In the genomic region with DNA sequence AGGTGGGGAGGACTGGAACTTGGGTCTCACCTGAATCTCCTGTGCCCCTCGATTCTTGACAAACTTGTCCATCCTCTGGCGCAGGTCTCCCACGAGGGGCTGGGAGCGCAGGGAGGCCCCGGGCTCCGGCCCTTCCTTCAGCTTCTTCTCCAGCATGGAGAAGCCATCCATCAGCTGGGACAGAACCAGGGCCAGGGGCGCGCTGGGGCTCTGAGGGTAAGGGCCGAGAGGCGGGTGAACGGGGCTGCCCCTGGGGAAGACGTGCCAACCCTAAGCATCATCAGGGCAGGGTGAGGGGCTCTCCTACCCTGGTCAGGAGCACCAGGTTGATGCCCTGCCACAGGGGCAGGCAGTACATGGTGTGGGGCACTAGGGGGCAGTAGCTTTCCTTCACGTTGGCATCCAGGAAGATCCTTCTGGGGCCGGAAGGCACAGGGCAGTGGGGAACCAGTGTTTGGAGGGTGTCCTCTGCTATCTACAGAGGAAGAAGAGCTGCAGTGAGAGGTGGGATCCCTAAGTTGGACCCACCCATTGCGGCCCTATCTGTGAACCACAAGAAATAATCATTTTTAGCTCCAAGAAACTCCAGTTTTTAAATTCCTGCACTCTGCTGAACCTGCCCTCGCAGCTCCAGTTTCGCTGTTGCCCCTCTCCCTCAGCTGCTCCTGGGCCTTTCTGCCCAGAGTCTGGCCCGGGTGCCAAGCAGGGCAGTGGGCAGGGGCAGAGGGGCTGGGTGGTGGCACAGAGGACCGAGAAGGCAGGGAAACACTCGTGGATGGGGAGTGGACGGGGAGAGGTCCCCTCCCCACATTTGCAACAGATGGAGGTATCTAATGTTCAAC, we compare ENCODE assay signal across 7 cellular contexts. TPM values are rescaled to one million over a fixed set of nuclear protein-coding genes. Genes with fewer than 3 reads are reported as not detected.
DNase-seq lines count a peak whose midpoint lies in the region; ATAC-seq and TF ChIP-seq lines count a peak whose summit lies in the region.

No MANE protein-coding gene starts in this region.

- H3K36me3 Mint-ChIP-seq in activated CD8-positive, alpha-beta memory T cell treated with anti-CD3 and anti-CD28 coated beads, Interleukin-2, amount 10 ng/mL, durations not matched to agents 7 days and 5 days: peaks cover 15% of the 10 kb centered on the region

- H3K27me3 Mint-ChIP-seq in activated CD8-positive, alpha-beta memory T cell treated with anti-CD3 and anti-CD28 coated beads, Interleukin-2, amount 10 ng/mL, durations not matched to agents 7 days and 5 days: no peaks in the 10 kb centered on the region

- H3K4me3 ChIP-seq in fibroblast of villous mesenchyme (ENCODE audit: low read depth, low read length): no peak overlapping the region

- CTCF ChIA-PET in activated CD8-positive, alpha-beta memory T cell treated with anti-CD3 and anti-CD28 coated beads, Interleukin-2, amount 10 ng/mL, durations not matched to agents 7 days and 5 days (lab: Charles Lee): interaction anchor here (0.6 to 4.0 kb wide), 10 partner anchors 9 to 50 kb away, joined by 3 to 14 read pairs (median 4); a partner anchor contains a TSS

- peak; percentile 71 for ATAC-seq in activated CD8-positive, alpha-beta memory T cell treated with anti-CD3 and anti-CD28 coated beads, Interleukin-2, amount 10 ng/mL, durations not matched to agents 7 days and 5 days

- no peak overlapping the region for H3K27ac Mint-ChIP-seq in activated CD8-positive, alpha-beta memory T cell treated with anti-CD3 and anti-CD28 coated beads, Interleukin-2, amount 10 ng/mL, durations not matched to agents 7 days and 5 days

- TF ChIP-seq CTCF in GM12801 (IDR thresholded peaks at IDR 0.05; ENCODE audit: extremely low read depth, insufficient read length): peak; percentile 51
- peak; percentile 89 for TF ChIP-seq CTCF in fibroblast of villous mesenchyme (IDR thresholded peaks at IDR 0.05; ENCODE audit: insufficient read depth, low read depth, low read length)

- no peaks in the 10 kb centered on the region for H3K4me1 Mint-ChIP-seq in activated CD8-positive, alpha-beta memory T cell treated with anti-CD3 and anti-CD28 coated beads, Interleukin-2, amount 10 ng/mL, durations not matched to agents 7 days and 5 days

- no peak overlapping the region for H3K4me3 Mint-ChIP-seq in activated CD8-positive, alpha-beta memory T cell treated with anti-CD3 and anti-CD28 coated beads, Interleukin-2, amount 10 ng/mL, durations not matched to agents 7 days and 5 days

- DNase-seq in GOT3 (lab: John Stamatoyannopoulos, UW) (peak; percentile 10), NCI-H1930 (lab: John Stamatoyannopoulos, UW) (peak; percentile 0 to 3), fibroblast of villous mesenchyme (ENCODE audit: low read depth) (peak; percentile 43), renal cortical epithelial cell (ENCODE audit: low read depth) (peak; percentile 22), retina (no peak)
- peak; percentile 61 for DNase-seq in activated CD8-positive, alpha-beta memory T cell treated with anti-CD3 and anti-CD28 coated beads, Interleukin-2, amount 10 ng/mL, durations not matched to agents 7 days and 5 days

- no peaks in the 10 kb centered on the region for H3K9me3 Mint-ChIP-seq in activated CD8-positive, alpha-beta memory T cell treated with anti-CD3 and anti-CD28 coated beads, Interleukin-2, amount 10 ng/mL, durations not matched to agents 7 days and 5 days (ENCODE audit: low read depth)

RNA-seq across cellular contexts. Expression of a gene that starts 10.8 kb away (rescaled TPM):
- total RNA-seq in activated CD8-positive, alpha-beta memory T cell treated with anti-CD3 and anti-CD28 coated beads, Interleukin-2, amount 10 ng/mL, durations not matched to agents 7 days and 5 days: 1 to 10 TPM; 5.1 to 7.5 TPM
- 9.0 and 10.8 TPM in 2 replicates for total RNA-seq in fibroblast of villous mesenchyme
- total RNA-seq in renal cortical epithelial cell: 4.6 and 8.7 TPM in 2 replicates

RNA-seq across cellular contexts. Expression of a gene that starts 21.0 kb away (rescaled TPM):
- total RNA-seq in activated CD8-positive, alpha-beta memory T cell treated with anti-CD3 and anti-CD28 coated beads, Interleukin-2, amount 10 ng/mL, durations not matched to agents 7 days and 5 days: 10 to 100 TPM; 72.0 to 99.5 TPM
- total RNA-seq in fibroblast of villous mesenchyme: 43.2 and 49.3 TPM in 2 replicates
- total RNA-seq in renal cortical epithelial cell: 9.4 and 19.8 TPM in 2 replicates
